Comparison of ENCODE assay signal across 1 cellular context in genomic region chr9:19230356-19231125, GRCh38.
TF ChIP-seq lines count a peak whose summit lies in the region.

Gene DENND4C (plus strand): TSS chr9:19230693. CDS start chr9:19276175, 45,482 bp downstream.

TF ChIP-seq in K562, 482 proteins besides CTCF, POLR2A, EP300 and RAD21 (continued from another document and continues in another):
- peak; percentile 85; the same call in 1 of the 2 replicates for TF ChIP-seq RBM14 (IDR thresholded peaks at IDR 0.05; ENCODE audit: borderline replicate concordance, insufficient read depth, low read depth, low read length)
- no peak for TF ChIP-seq DEAF1 (CRISPR knock-in tag; IDR thresholded peaks at IDR 0.05)
- TF ChIP-seq ZNF384 (IDR thresholded peaks at IDR 0.05; ENCODE audit: low read depth, low read length): no peak
- TF ChIP-seq SIN3A (IDR thresholded peaks at IDR 0.05; ENCODE audit: borderline replicate concordance in 2 of 2, control insufficient read depth in 1 of 2, low read depth in 2 of 2, low read length in 2 of 2): no peak
- TF ChIP-seq FOSL1 (tag; conservative IDR thresholded peaks at IDR 0.05): no peak
- 0 out of 2 replicates have a peak, but pooled peaks have one; percentile 41 for TF ChIP-seq THAP7 (CRISPR knock-in tag; IDR thresholded peaks at IDR 0.05)
- TF ChIP-seq YY1 (IDR thresholded peaks at IDR 0.05; ENCODE audit: borderline replicate concordance in 1 of 3, control insufficient read depth in 1 of 3, extremely low read depth in 1 of 3, insufficient read depth in 3 of 3, insufficient read length in 1 of 3, insufficient replicate concordance in 2 of 3, low read depth in 1 of 3, low read length in 2 of 3): peak; percentile 18 to 93 (median 86)
- no peak for TF ChIP-seq STAT5B (CRISPR knock-in tag; IDR thresholded peaks at IDR 0.05)
- TF ChIP-seq NBN (IDR thresholded peaks at IDR 0.05; ENCODE audit: low read depth): 0 out of 2 replicates have a peak, but pooled peaks have one; percentile 20
- TF ChIP-seq ZBTB40 (IDR thresholded peaks at IDR 0.05): peak; percentile 35; the same call in 1 of the 2 replicates
- no peak for TF ChIP-seq ZBTB40 (CRISPR knock-in tag; IDR thresholded peaks at IDR 0.05)
- peak; percentile 86 for TF ChIP-seq CXXC5 (CRISPR knock-in tag; IDR thresholded peaks at IDR 0.05)
- no peak for TF ChIP-seq ZNF133 (CRISPR knock-in tag; IDR thresholded peaks at IDR 0.05)
- peak; percentile 32; the same call in 1 of the 2 replicates for TF ChIP-seq ZBTB33 (CRISPR knock-in tag; IDR thresholded peaks at IDR 0.05)
- TF ChIP-seq ZNF174 (CRISPR knock-in tag; IDR thresholded peaks at IDR 0.05): no peak
- no peak for TF ChIP-seq KDM1A (IDR thresholded peaks at IDR 0.05)
- 0 out of 2 replicates have a peak, but pooled peaks have one; percentile 16 for TF ChIP-seq NR2C2 (CRISPR knock-in tag; IDR thresholded peaks at IDR 0.05)
- peak; percentile 23; the same call in 1 of the 2 replicates for TF ChIP-seq NR2C2 (tag; IDR thresholded peaks at IDR 0.05)
- TF ChIP-seq ARID4B (CRISPR knock-in tag; IDR thresholded peaks at IDR 0.05): peak; percentile 66
- no peak for TF ChIP-seq HMBOX1 (IDR thresholded peaks at IDR 0.05)
- no peak for TF ChIP-seq ZNF24 (IDR thresholded peaks at IDR 0.05)
- no peak for TF ChIP-seq SIX5 (IDR thresholded peaks at IDR 0.05; ENCODE audit: borderline replicate concordance in 1 of 2, insufficient read depth in 1 of 2, low read depth in 1 of 2, low read length in 2 of 2)
- peak; percentile 49; the same call in 1 of the 2 replicates for TF ChIP-seq GABPA (tag; conservative IDR thresholded peaks at IDR 0.05; ENCODE audit: low read depth)
- TF ChIP-seq FOXP4 (CRISPR knock-in tag; IDR thresholded peaks at IDR 0.05; ENCODE audit: borderline replicate concordance): peak; percentile 19; the same call in 1 of the 2 replicates
- 0 out of 2 replicates have a peak, but pooled peaks have one; percentile 65 for TF ChIP-seq KDM2B (CRISPR knock-in tag; IDR thresholded peaks at IDR 0.05)
- TF ChIP-seq EP400 (IDR thresholded peaks at IDR 0.05): peak; percentile 3; the same call in 1 of the 2 replicates
- no peak for TF ChIP-seq SNIP1 (IDR thresholded peaks at IDR 0.05; ENCODE audit: low read depth)
- no peak for TF ChIP-seq BRF1 (IDR thresholded peaks at IDR 0.05; ENCODE audit: borderline replicate concordance, extremely low read depth, insufficient read length)
- TF ChIP-seq TFE3 (CRISPR knock-in tag; IDR thresholded peaks at IDR 0.05): no peak
